8 cellular contexts compared by ENCODE assay signal in the genomic region with DNA sequence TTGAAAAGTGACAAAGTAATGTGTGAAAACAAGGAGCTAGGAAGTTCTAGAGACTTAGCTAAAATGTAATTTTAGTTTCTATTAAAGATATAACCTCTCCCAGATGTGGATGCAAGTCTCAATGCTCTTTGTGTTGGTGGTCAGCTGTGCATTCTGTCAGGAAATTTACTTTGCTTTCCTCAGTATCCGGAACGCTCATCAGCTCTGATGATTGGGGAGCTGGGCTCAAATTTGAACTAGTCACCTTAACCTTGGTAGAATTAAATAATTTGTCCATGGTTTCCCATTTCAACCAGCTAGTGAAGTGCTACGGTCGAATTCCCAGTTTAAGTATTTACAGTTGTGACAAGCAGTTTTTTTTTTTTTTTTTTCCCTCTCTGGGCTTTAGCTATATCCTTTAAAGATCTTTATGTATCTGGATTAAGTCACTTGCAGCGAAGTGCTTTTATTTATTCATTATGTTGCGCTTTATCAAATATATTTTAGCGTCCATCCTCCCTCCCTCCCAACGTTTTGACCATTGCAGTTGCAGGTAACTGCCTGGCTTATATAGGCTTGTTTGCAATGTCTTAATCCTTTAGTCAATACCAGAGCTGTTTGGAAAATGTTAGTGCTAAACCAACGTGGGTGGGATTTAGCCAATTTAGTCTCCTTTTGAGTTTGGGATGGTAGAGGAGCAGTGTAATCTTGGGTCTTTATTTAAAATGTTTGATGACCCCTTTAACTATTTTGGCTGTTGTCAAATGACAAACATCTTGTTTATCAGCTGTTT. TPM values are rescaled to one million over a fixed set of nuclear protein-coding genes. Genes with fewer than 3 reads are reported as not detected.
DNase-seq lines count a peak whose midpoint lies in the region; ATAC-seq and TF ChIP-seq lines count a peak whose summit lies in the region.

No MANE protein-coding gene starts in this region.

- TF ChIP-seq CTCF in epithelial cell of proximal tubule (conservative IDR thresholded peaks at IDR 0.05; ENCODE audit: low read depth, low read length) (no peak), GM10266 (IDR thresholded peaks at IDR 0.05; ENCODE audit: control insufficient read depth, insufficient read depth, low read depth, missing control alignments) (no peak)

- ATAC-seq in HG03378 (IDR thresholded peaks at IDR 0.05; ENCODE audit: unreplicated experiment), result no peak
- no peak for ATAC-seq in HG02571 (IDR thresholded peaks at IDR 0.05; ENCODE audit: unreplicated experiment)

- DNase-seq in EL (peak; percentile 7), OCI-M1 (lab: John Stamatoyannopoulos, UW) (peak; percentile 35), epithelial cell of proximal tubule (ENCODE audit: low read depth) (no peak), pons (ENCODE audit: low spot score) (peak; percentile 11), GM10266 (ENCODE audit: extremely low spot score) (no peak)
- DNase-seq in effector CD8-positive, alpha-beta T cell (lab: John Stamatoyannopoulos, UW), result no peak

- peak overlapping the region; percentile 86 for H3K4me3 ChIP-seq in epithelial cell of proximal tubule (ENCODE audit: low read depth, low read length)

RNA-seq across cellular contexts. Expression of a gene that starts 2.1 kb away (rescaled TPM):
- total RNA-seq in epithelial cell of proximal tubule, result 42.5 and 49.6 TPM in 2 replicates

RNA-seq across cellular contexts. Expression of a gene that starts 43.3 kb away (rescaled TPM):
- 0.14 and 0.52 TPM in 2 replicates for total RNA-seq in epithelial cell of proximal tubule

Comparison
In these comparisons a context has a peak if more than half of its experiments do, and no peak if none do; other contexts are left out.
1. DNase-seq: peak in EL (single experiment), OCI-M1 (single experiment) and pons (single experiment); none in epithelial cell of proximal tubule (single experiment), GM10266 (single experiment) and effector CD8-positive, alpha-beta T cell (single experiment).